Comparison of ENCODE assay signal across 17 cellular contexts in the genomic region with DNA sequence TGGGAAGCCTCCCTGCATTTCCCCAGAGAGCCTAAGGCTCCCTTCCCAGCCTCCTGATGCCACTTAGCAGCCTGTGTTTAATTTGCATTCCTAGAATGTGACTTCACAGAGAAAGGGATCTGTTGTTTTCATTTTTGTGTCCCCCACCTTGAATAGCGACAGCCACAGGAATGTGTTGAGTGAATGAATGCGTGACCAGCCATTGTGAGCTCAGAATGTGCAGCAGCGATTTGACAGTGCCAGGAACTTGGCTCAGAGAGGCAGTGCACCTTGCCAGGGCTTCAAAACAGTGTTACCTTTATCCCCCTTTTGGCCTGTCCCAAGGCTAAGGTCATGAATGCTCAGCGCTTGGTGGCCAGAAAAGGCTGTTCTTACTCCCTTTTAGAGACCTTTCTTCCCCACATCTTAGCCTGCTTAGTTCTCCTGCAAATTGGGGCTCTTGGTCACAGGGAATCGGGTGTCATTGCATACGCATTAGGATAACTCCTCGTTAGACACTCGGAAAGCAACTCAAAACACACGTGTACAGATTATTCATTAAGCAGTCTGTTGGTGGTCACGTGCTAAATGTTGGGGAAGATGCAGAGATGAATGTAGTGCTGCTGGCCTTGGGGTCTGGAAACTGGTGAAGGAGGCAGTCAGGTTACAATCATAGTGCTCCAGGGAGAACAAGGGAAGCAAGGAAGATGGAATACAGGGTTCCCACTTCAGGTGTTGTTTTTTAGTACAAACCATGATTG. TPM values are rescaled to one million over a fixed set of nuclear protein-coding genes. Genes with fewer than 3 reads are reported as not detected.
A peak's percentile ranks its signal among the peaks of the same experiment; 100 is the strongest.
DNase-seq lines count a peak whose midpoint lies in the region; ATAC-seq, FAIRE-seq and TF ChIP-seq lines count a peak whose summit lies in the region.
"Had no signal": no experiment of that assay in that cellular context is flagged by ENCODE, and none has a peak within 500 bp of the region (broad histone marks: within the 10 kb centered on the region; RNA-seq: fewer than 3 reads in every experiment).

No MANE protein-coding gene starts in this region.

- intact Hi-C loops in Right ventricle myocardium inferior (cut with DNase I), result loop anchor here (1.0 to 10.0 kb wide), 5 partner anchors 240 to 584 kb away; no protein-coding TSS in a partner anchor

- ATAC-seq in Right ventricle myocardium inferior, result peak; percentile 68

- H3K27ac ChIP-seq in right atrium auricular region (no peak overlapping the region), OCI-LY3 (ENCODE audit: low read length) (no peak overlapping the region)
- H3K27ac ChIP-seq: KMS-11, parathyroid adenoma had no signal

- peaks cover 0 to 7% of the 10 kb centered on the region in 2 donors for H3K9me3 ChIP-seq in right atrium auricular region
- no peaks in the 10 kb centered on the region for H3K9me3 ChIP-seq in OCI-LY3 (ENCODE audit: insufficient read depth, low read length)

- peaks cover 11% of the 10 kb centered on the region; the same call in 1 of the 2 replicates for H4K20me1 ChIP-seq in OCI-LY3 (ENCODE audit: insufficient read depth, low read length)

- no peak overlapping the region for H3K9ac ChIP-seq in OCI-LY3 (ENCODE audit: low read length)
- H3K9ac ChIP-seq: KMS-11, parathyroid adenoma had no signal

- H2AFZ ChIP-seq in OCI-LY3 (ENCODE audit: low read depth, low read length), result no peak overlapping the region
- H2AFZ ChIP-seq: parathyroid adenoma had no signal

- peaks cover 0 to 11% of the 10 kb centered on the region in 2 donors for H3K4me1 ChIP-seq in right atrium auricular region
- peaks cover 15% of the 10 kb centered on the region for H3K4me1 ChIP-seq in OCI-LY3 (ENCODE audit: low read length)
- H3K4me1 ChIP-seq: parathyroid adenoma had no signal

- peak; percentile 90 for FAIRE-seq in urothelium cell line (lab: Jason Lieb, UNC)
- FAIRE-seq: colon had no signal

- H3K27me3 ChIP-seq in right atrium auricular region (no peaks in the 10 kb centered on the region), OCI-LY3 (ENCODE audit: low read depth, low read length) (peaks cover 67% of the 10 kb centered on the region)

- H3K4me3 ChIP-seq in right atrium auricular region (no peak overlapping the region), OCI-LY3 (ENCODE audit: low read length) (no peak overlapping the region), fibroblast of pulmonary artery (replicated peaks; ENCODE audit: low read depth, low read length) (no peak overlapping the region)

- H3K4me2 ChIP-seq in OCI-LY3 (ENCODE audit: low read length), result peak overlapping the region; percentile 30
- H3K4me2 ChIP-seq: KMS-11 had no signal

- DNase-seq in Right ventricle myocardium inferior (ENCODE audit: missing footprints) (no peak), right atrium auricular region (ENCODE audit: low spot score) (no peak), fibroblast of pulmonary artery (ENCODE audit: low read depth) (peak; percentile 6), urothelium cell line (ENCODE audit: low spot score) (peak; percentile 86), mucosa of gallbladder (ENCODE audit: low spot score) (no peak), KG1 (lab: John Stamatoyannopoulos, UW) (no peak)
- no peak for DNase-seq in stimulated activated naive CD4-positive, alpha-beta T cell (lab: John Stamatoyannopoulos, UW)
- DNase-seq: activated CD4-positive, CD25-positive, alpha-beta regulatory T cell treated with anti-CD3 and anti-CD28 coated beads, Interleukin-2, amount 50 U/mL, for 72 hours; activated naive CD4-positive, alpha-beta T cell; foreskin melanocyte; GF-D8; NCI-H446 treated with DMSO at 0.1 percent for 48 hours; stimulated activated CD4-positive, alpha-beta T cell treated with anti-CD3 and anti-CD28 coated beads, Interleukin-2, amount 100 ng/mL, for 24 hours had no signal

- no peak for TF ChIP-seq CTCF in right atrium auricular region (IDR thresholded peaks at IDR 0.05)
- no peak for TF ChIP-seq CTCF in OCI-LY3 (IDR thresholded peaks at IDR 0.05; ENCODE audit: low read depth, low read length)
- TF ChIP-seq CTCF in fibroblast of pulmonary artery (IDR thresholded peaks at IDR 0.05; ENCODE audit: low read length, missing control alignments), result no peak

- no peaks in the 10 kb centered on the region for H3K79me2 ChIP-seq in OCI-LY3 (ENCODE audit: low read length)
- H3K79me2 ChIP-seq: parathyroid adenoma had no signal

- H3K36me3 ChIP-seq in right atrium auricular region (no peaks in the 10 kb centered on the region), OCI-LY3 (replicated peaks; ENCODE audit: low read depth, low read length) (no peaks in the 10 kb centered on the region)

RNA-seq across cellular contexts. Expression of a gene that starts 9.8 kb away (rescaled TPM):
- total RNA-seq in Right ventricle myocardium inferior, result 0.78 TPM
- total RNA-seq in right atrium auricular region, result under 1 TPM; 0.63 to 0.67 TPM
- total RNA-seq in mucosa of gallbladder, result 0.46 TPM

Comparison
In these comparisons a context has a peak if more than half of its experiments do, and no peak if none do; other contexts are left out.
1. DNase-seq: peak in fibroblast of pulmonary artery (single experiment) and urothelium cell line (single experiment); none in Right ventricle myocardium inferior (single experiment), right atrium auricular region (single experiment), mucosa of gallbladder (single experiment), stimulated activated naive CD4-positive, alpha-beta T cell (0 of 6) and KG1 (single experiment).